In the genomic region with DNA sequence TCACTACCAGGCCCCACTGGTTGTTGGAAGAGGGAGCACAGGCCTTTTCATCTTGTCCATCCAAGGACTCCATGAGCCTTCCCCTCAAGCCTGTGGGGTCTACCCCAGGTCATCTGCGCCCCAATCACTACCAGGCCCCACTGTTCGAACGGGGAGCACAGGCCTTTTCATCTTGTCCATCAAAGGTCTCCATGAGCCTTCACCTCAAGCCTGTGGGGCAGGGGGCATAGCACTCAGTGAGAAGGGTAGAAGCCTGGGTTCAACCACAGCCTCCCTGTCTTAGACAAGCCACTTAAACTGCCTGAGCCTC, we compare ENCODE assay signal across 15 cellular contexts.
A peak's percentile ranks its signal among the peaks of the same experiment; 100 is the strongest.
DNase-seq lines count a peak whose midpoint lies in the region; ATAC-seq and TF ChIP-seq lines count a peak whose summit lies in the region.
"Had no signal": no experiment of that assay in that cellular context is flagged by ENCODE, and none has a peak within 500 bp of the region (broad histone marks: within the 10 kb centered on the region; RNA-seq: fewer than 3 reads in every experiment).

No MANE protein-coding gene starts in this region.

- no peak for TF ChIP-seq POLR2A in vagina (IDR thresholded peaks at IDR 0.05)

- no peaks in the 10 kb centered on the region for H3K79me2 ChIP-seq in smooth muscle cell (ENCODE audit: low read depth)

- TF ChIP-seq CTCF in right atrium auricular region (IDR thresholded peaks at IDR 0.05) (no peak), smooth muscle cell (IDR thresholded peaks at IDR 0.05; ENCODE audit: borderline replicate concordance, insufficient read depth, poor library complexity, severe bottlenecking) (no peak), vagina (IDR thresholded peaks at IDR 0.05) (no peak), GM10266 (IDR thresholded peaks at IDR 0.05; ENCODE audit: control insufficient read depth, insufficient read depth, low read depth, missing control alignments) (no peak)

- no peak overlapping the region for H3K4me2 ChIP-seq in smooth muscle cell
- H3K4me2 ChIP-seq: PC-9 had no signal

- H4K20me1 ChIP-seq in smooth muscle cell (ENCODE audit: low read depth), result no peaks in the 10 kb centered on the region

- no peak overlapping the region for H3K4me3 ChIP-seq in right atrium auricular region
- H3K4me3 ChIP-seq in right cardiac atrium (ENCODE audit: low read length), result no peak overlapping the region
- no peak overlapping the region for H3K4me3 ChIP-seq in smooth muscle cell
- no peak overlapping the region for H3K4me3 ChIP-seq in vagina
- H3K4me3 ChIP-seq: PC-9 had no signal

- peaks cover 11% of the 10 kb centered on the region for H3F3A ChIP-seq in smooth muscle cell (ENCODE audit: low read depth)

- no peaks in the 10 kb centered on the region for H3K27me3 ChIP-seq in right atrium auricular region
- no peaks in the 10 kb centered on the region for H3K27me3 ChIP-seq in right cardiac atrium (ENCODE audit: control insufficient read depth, insufficient read depth)
- H3K27me3 ChIP-seq in smooth muscle cell (ENCODE audit: low read depth), result no peaks in the 10 kb centered on the region
- H3K27me3 ChIP-seq in vagina, result no peaks in the 10 kb centered on the region

- no peak overlapping the region for H2AFZ ChIP-seq in smooth muscle cell (ENCODE audit: low read depth)
- H2AFZ ChIP-seq: PC-9 had no signal

- H3K9me3 ChIP-seq in right atrium auricular region (no peaks in the 10 kb centered on the region), right cardiac atrium (ENCODE audit: control insufficient read depth, low read length) (no peaks in the 10 kb centered on the region), smooth muscle cell (replicated peaks; ENCODE audit: low read depth) (no peaks in the 10 kb centered on the region), vagina (no peaks in the 10 kb centered on the region)

- H3K36me3 ChIP-seq in right atrium auricular region (no peaks in the 10 kb centered on the region), smooth muscle cell (ENCODE audit: low read depth) (no peaks in the 10 kb centered on the region), vagina (no peaks in the 10 kb centered on the region)

- peak; percentile 50 for DNase-seq in right atrium auricular region (ENCODE audit: low spot score)
- no peak for DNase-seq in right cardiac atrium
- DNase-seq in left lobe of liver (ENCODE audit: low spot score), result peak; percentile 16
- no peak for DNase-seq in smooth muscle cell (lab: John Stamatoyannopoulos, UW; ENCODE audit: unreplicated experiment)
- peak; percentile 64 to 79 for DNase-seq in vagina (ENCODE audit: extremely low spot score in 2 of 2)
- DNase-seq in GM10266 (ENCODE audit: extremely low spot score), result no peak
- no peak for DNase-seq in medulla oblongata (ENCODE audit: extremely low spot score)
- DNase-seq: GDM1, NCI-H1105 treated with DMSO at 0.1 percent for 48 hours, NCI-H1694 treated with DMSO at 0.1 percent for 48 hours, NCI-H2107, NCI-H2227 treated with DMSO at 0.1 percent for 48 hours, NCI-H524, PC-9 had no signal

- H3K4me1 ChIP-seq in right atrium auricular region (peaks cover 0 to 21% of the 10 kb centered on the region in 2 donors), right cardiac atrium (ENCODE audit: control insufficient read depth, insufficient read depth, low read length) (no peaks in the 10 kb centered on the region), smooth muscle cell (ENCODE audit: low read depth) (peaks cover 14% of the 10 kb centered on the region), vagina (peaks cover 48% of the 10 kb centered on the region)

- WGBS in right cardiac atrium, result 68% methylated on average over 3 of the region's 3 CpGs
- WGBS in smooth muscle cell (ENCODE audit: low lambda C conversion rate), result 64% methylated on average over 3 of the region's 3 CpGs

- ATAC-seq in right cardiac atrium (no peak), left lobe of liver (no peak), HG03095 (IDR thresholded peaks at IDR 0.05; ENCODE audit: unreplicated experiment) (no peak)

- no peak overlapping the region for H3K9ac ChIP-seq in smooth muscle cell (ENCODE audit: low read depth)

- H3K27ac ChIP-seq in right atrium auricular region, result no peak overlapping the region
- no peak overlapping the region for H3K27ac ChIP-seq in right cardiac atrium (ENCODE audit: low read length)
- H3K27ac ChIP-seq in smooth muscle cell (ENCODE audit: low read depth), result peak overlapping the region; percentile 83
- H3K27ac ChIP-seq in vagina, result peak overlapping the region; percentile 28
- H3K27ac ChIP-seq: PC-9 had no signal

- intact Hi-C loops in right cardiac atrium (cut with DNase I), result no loop called here
- intact Hi-C loops in vagina (cut with DNase I), result loop anchor here (5.0 kb wide), 1 partner anchor 1143 kb away; a partner anchor contains a TSS

Comparison
In these comparisons a context has a peak if more than half of its experiments do, and no peak if none do; other contexts are left out.
1. DNase-seq: peak in right atrium auricular region (single experiment), left lobe of liver (single experiment) and vagina (2 of 2); none in right cardiac atrium (0 of 3), smooth muscle cell (single experiment), GM10266 (single experiment) and medulla oblongata (single experiment).
2. H3K27ac ChIP-seq: peak in smooth muscle cell (single experiment) and vagina (single experiment); none in right atrium auricular region (0 of 2) and right cardiac atrium (single experiment).